8 cellular contexts compared by ENCODE assay signal in genomic region chr2:200306719-200306968, GRCh38. TPM values are rescaled to one million over a fixed set of nuclear protein-coding genes. Genes with fewer than 3 reads are reported as not detected.
DNase-seq lines count a peak whose midpoint lies in the region; ATAC-seq and TF ChIP-seq lines count a peak whose summit lies in the region.

No MANE protein-coding gene starts in this region.

- H3K27ac Mint-ChIP-seq in WTC11, result no peak overlapping the region

- H3K36me3 ChIP-seq in urinary bladder (ENCODE audit: insufficient read depth), result no peaks in the 10 kb centered on the region

- H3K27me3 Mint-ChIP-seq in WTC11 (ENCODE audit: low read depth), result no peaks in the 10 kb centered on the region; the same call in 1 of the 2 replicates

- peaks cover 66% of the 10 kb centered on the region for H3K4me1 Mint-ChIP-seq in WTC11

- peak overlapping the region; percentile 99 for H3K4me3 ChIP-seq in urinary bladder (ENCODE audit: low read depth, low read length)

- H3K9me3 Mint-ChIP-seq in WTC11, result no peaks in the 10 kb centered on the region

- ATAC-seq in activated CD4-positive, CD25-positive, alpha-beta regulatory T cell treated with anti-CD3 and anti-CD28 coated beads, Interleukin-2, amount 50 U/mL, for 24 hours, result peak; percentile 48 to 53
- peak; percentile 55 for ATAC-seq in HG02798 (IDR thresholded peaks at IDR 0.05; ENCODE audit: poor library complexity, unreplicated experiment)
- peak; percentile 44; the same call in 1 of the 2 replicates for ATAC-seq in WTC11

- H3K4me3 Mint-ChIP-seq in WTC11, result no peak overlapping the region

- no peak for TF ChIP-seq CTCF in WTC11 (IDR thresholded peaks at IDR 0.05)
- no peak for TF ChIP-seq CTCF in GM10266 (IDR thresholded peaks at IDR 0.05; ENCODE audit: control insufficient read depth, insufficient read depth, low read depth, missing control alignments)

- DNase-seq in activated CD4-positive, CD25-positive, alpha-beta regulatory T cell (lab: John Stamatoyannopoulos, UW), result no peak
- DNase-seq in WTC11 (ENCODE audit: low spot score) (no peak), GM10266 (ENCODE audit: extremely low spot score) (no peak), foreskin melanocyte (no peak)

- H3K27ac ChIP-seq in layer of hippocampus (ENCODE audit: low read depth, low read length), result peak overlapping the region; percentile 78
- peak overlapping the region; percentile 99 for H3K27ac ChIP-seq in urinary bladder (ENCODE audit: low read depth)

- no peaks in the 10 kb centered on the region for H3K27me3 ChIP-seq in layer of hippocampus (ENCODE audit: control insufficient read depth, insufficient read depth, low read length)

- POLR2A ChIA-PET in WTC11 (lab: Charles Lee), result no interaction called here

- H3K36me3 Mint-ChIP-seq in WTC11, result no peaks in the 10 kb centered on the region

- under 1% methylated on average over 39 of the region's 39 CpGs for WGBS in urinary bladder

- H3K4me1 ChIP-seq in urinary bladder (ENCODE audit: insufficient read depth), result no peaks in the 10 kb centered on the region

- CTCF ChIA-PET in WTC11 (lab: Charles Lee), result interaction anchor here (1.6 kb wide), 2 partner anchors 203 to 251 kb away, joined by 5 to 6 read pairs; partner anchors contain the start of gene KCTD18

TF ChIP-seq in WTC11, 78 proteins besides CTCF, POLR2A, EP300 and RAD21:
- no peak for TF ChIP-seq ZNF416 (CRISPR knock-in tag; IDR thresholded peaks at IDR 0.05)
- no peak for TF ChIP-seq HMGXB4 (CRISPR knock-in tag; IDR thresholded peaks at IDR 0.05)
- no peak for TF ChIP-seq ETV6 (CRISPR knock-in tag; IDR thresholded peaks at IDR 0.05)
- no peak for TF ChIP-seq GTF2I (CRISPR knock-in tag; conservative IDR thresholded peaks at IDR 0.05)
- TF ChIP-seq TEAD4 (CRISPR knock-in tag; IDR thresholded peaks at IDR 0.05), result no peak
- TF ChIP-seq ZNF532 (CRISPR knock-in tag; IDR thresholded peaks at IDR 0.05; ENCODE audit: borderline replicate concordance), result no peak
- no peak for TF ChIP-seq FOXK1 (CRISPR knock-in tag; IDR thresholded peaks at IDR 0.05)
- no peak for TF ChIP-seq ARID4B (CRISPR knock-in tag; IDR thresholded peaks at IDR 0.05; ENCODE audit: borderline replicate concordance)
- no peak for TF ChIP-seq MAX (CRISPR knock-in tag; IDR thresholded peaks at IDR 0.05)
- TF ChIP-seq HMGA2 (CRISPR knock-in tag; IDR thresholded peaks at IDR 0.05), result no peak

RNA-seq across cellular contexts. Expression of gene SPATS2L, which starts 0.2 kb away (rescaled TPM):
- total RNA-seq in WTC11 (2021) (103 to 112 TPM (median 111 TPM) in 3 replicates), urinary bladder (128 TPM)
- 57.7 TPM for polyA plus RNA-seq in urinary bladder
